In genomic region chr4:126955292-126956191, GRCh38 we compare ENCODE assay signal across 1 cellular context.
TF ChIP-seq lines count a peak whose summit lies in the region.

No MANE protein-coding gene starts in this region.

TF ChIP-seq in K562, 482 proteins besides CTCF, POLR2A, EP300 and RAD21 (continued from another document and continues in another):
- TF ChIP-seq, protein P1, sequence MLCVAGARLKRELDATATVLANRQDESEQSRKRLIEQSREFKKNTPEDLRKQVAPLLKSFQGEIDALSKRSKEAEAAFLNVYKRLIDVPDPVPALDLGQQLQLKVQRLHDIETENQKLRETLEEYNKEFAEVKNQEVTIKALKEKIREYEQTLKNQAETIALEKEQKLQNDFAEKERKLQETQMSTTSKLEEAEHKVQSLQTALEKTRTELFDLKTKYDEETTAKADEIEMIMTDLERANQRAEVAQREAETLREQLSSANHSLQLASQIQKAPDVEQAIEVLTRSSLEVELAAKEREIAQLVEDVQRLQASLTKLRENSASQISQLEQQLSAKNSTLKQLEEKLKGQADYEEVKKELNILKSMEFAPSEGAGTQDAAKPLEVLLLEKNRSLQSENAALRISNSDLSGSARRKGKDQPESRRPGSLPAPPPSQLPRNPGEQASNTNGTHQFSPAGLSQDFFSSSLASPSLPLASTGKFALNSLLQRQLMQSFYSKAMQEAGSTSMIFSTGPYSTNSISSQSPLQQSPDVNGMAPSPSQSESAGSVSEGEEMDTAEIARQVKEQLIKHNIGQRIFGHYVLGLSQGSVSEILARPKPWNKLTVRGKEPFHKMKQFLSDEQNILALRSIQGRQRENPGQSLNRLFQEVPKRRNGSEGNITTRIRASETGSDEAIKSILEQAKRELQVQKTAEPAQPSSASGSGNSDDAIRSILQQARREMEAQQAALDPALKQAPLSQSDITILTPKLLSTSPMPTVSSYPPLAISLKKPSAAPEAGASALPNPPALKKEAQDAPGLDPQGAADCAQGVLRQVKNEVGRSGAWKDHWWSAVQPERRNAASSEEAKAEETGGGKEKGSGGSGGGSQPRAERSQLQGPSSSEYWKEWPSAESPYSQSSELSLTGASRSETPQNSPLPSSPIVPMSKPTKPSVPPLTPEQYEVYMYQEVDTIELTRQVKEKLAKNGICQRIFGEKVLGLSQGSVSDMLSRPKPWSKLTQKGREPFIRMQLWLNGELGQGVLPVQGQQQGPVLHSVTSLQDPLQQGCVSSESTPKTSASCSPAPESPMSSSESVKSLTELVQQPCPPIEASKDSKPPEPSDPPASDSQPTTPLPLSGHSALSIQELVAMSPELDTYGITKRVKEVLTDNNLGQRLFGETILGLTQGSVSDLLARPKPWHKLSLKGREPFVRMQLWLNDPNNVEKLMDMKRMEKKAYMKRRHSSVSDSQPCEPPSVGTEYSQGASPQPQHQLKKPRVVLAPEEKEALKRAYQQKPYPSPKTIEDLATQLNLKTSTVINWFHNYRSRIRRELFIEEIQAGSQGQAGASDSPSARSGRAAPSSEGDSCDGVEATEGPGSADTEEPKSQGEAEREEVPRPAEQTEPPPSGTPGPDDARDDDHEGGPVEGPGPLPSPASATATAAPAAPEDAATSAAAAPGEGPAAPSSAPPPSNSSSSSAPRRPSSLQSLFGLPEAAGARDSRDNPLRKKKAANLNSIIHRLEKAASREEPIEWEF (CRISPR knock-in tag; IDR thresholded peaks at IDR 0.05): no peak
- TF ChIP-seq NR0B1 (IDR thresholded peaks at IDR 0.05; ENCODE audit: partially characterized antibody): no peak
- TF ChIP-seq, protein P2, sequence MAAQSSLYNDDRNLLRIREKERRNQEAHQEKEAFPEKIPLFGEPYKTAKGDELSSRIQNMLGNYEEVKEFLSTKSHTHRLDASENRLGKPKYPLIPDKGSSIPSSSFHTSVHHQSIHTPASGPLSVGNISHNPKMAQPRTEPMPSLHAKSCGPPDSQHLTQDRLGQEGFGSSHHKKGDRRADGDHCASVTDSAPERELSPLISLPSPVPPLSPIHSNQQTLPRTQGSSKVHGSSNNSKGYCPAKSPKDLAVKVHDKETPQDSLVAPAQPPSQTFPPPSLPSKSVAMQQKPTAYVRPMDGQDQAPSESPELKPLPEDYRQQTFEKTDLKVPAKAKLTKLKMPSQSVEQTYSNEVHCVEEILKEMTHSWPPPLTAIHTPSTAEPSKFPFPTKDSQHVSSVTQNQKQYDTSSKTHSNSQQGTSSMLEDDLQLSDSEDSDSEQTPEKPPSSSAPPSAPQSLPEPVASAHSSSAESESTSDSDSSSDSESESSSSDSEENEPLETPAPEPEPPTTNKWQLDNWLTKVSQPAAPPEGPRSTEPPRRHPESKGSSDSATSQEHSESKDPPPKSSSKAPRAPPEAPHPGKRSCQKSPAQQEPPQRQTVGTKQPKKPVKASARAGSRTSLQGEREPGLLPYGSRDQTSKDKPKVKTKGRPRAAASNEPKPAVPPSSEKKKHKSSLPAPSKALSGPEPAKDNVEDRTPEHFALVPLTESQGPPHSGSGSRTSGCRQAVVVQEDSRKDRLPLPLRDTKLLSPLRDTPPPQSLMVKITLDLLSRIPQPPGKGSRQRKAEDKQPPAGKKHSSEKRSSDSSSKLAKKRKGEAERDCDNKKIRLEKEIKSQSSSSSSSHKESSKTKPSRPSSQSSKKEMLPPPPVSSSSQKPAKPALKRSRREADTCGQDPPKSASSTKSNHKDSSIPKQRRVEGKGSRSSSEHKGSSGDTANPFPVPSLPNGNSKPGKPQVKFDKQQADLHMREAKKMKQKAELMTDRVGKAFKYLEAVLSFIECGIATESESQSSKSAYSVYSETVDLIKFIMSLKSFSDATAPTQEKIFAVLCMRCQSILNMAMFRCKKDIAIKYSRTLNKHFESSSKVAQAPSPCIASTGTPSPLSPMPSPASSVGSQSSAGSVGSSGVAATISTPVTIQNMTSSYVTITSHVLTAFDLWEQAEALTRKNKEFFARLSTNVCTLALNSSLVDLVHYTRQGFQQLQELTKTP (IDR thresholded peaks at IDR 0.05; ENCODE audit: low read depth in 1 of 2, partially characterized antibody in 2 of 2): peak in 1 of 2 experiments; percentile 49
- TF ChIP-seq ZNF384 (IDR thresholded peaks at IDR 0.05; ENCODE audit: low read depth, low read length): no peak
- TF ChIP-seq NFE2 (IDR thresholded peaks at IDR 0.05; ENCODE audit: low read depth): peak; percentile 55; the same call in 1 of the 2 replicates
- TF ChIP-seq E2F1 (CRISPR knock-in tag; IDR thresholded peaks at IDR 0.05): no peak
- no peak for TF ChIP-seq SMARCA5 (IDR thresholded peaks at IDR 0.05)
- TF ChIP-seq, protein P3, sequence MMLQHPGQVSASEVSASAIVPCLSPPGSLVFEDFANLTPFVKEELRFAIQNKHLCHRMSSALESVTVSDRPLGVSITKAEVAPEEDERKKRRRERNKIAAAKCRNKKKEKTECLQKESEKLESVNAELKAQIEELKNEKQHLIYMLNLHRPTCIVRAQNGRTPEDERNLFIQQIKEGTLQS (IDR thresholded peaks at IDR 0.05): no peak
- TF ChIP-seq, protein P3 (CRISPR knock-in tag; conservative IDR thresholded peaks at IDR 0.05): peak; percentile 62; the same call in 1 of the 2 replicates
- TF ChIP-seq CBX3 (IDR thresholded peaks at IDR 0.05; ENCODE audit: borderline replicate concordance in 1 of 2, low read length in 2 of 2): no peak; a peak in 1 of 3 replicates
- TF ChIP-seq TRIM25 (IDR thresholded peaks at IDR 0.05; ENCODE audit: borderline replicate concordance): no peak
- TF ChIP-seq ZBTB33 (CRISPR knock-in tag; IDR thresholded peaks at IDR 0.05): no peak
- TF ChIP-seq MEF2D (tag; conservative IDR thresholded peaks at IDR 0.05; ENCODE audit: low read depth): no peak
- TF ChIP-seq, protein P4, sequence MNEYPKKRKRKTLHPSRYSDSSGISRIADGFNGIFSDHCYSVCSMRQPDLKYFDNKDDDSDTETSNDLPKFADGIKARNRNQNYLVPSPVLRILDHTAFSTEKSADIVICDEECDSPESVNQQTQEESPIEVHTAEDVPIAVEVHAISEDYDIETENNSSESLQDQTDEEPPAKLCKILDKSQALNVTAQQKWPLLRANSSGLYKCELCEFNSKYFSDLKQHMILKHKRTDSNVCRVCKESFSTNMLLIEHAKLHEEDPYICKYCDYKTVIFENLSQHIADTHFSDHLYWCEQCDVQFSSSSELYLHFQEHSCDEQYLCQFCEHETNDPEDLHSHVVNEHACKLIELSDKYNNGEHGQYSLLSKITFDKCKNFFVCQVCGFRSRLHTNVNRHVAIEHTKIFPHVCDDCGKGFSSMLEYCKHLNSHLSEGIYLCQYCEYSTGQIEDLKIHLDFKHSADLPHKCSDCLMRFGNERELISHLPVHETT (CRISPR knock-in tag; conservative IDR thresholded peaks at IDR 0.05 in 1 of 2, IDR thresholded peaks at IDR 0.05 in 1 of 2): 0 out of 4 replicates have a peak, but pooled peaks of 1 of the 2 experiments have one; percentile 50
- peak; percentile 99 for TF ChIP-seq SUPT5H (IDR thresholded peaks at IDR 0.05)
- TF ChIP-seq SIX5 (IDR thresholded peaks at IDR 0.05; ENCODE audit: borderline replicate concordance in 1 of 2, insufficient read depth in 1 of 2, low read depth in 1 of 2, low read length in 2 of 2): no peak
- TF ChIP-seq ZNF133 (CRISPR knock-in tag; IDR thresholded peaks at IDR 0.05): no peak
- TF ChIP-seq, protein P5, sequence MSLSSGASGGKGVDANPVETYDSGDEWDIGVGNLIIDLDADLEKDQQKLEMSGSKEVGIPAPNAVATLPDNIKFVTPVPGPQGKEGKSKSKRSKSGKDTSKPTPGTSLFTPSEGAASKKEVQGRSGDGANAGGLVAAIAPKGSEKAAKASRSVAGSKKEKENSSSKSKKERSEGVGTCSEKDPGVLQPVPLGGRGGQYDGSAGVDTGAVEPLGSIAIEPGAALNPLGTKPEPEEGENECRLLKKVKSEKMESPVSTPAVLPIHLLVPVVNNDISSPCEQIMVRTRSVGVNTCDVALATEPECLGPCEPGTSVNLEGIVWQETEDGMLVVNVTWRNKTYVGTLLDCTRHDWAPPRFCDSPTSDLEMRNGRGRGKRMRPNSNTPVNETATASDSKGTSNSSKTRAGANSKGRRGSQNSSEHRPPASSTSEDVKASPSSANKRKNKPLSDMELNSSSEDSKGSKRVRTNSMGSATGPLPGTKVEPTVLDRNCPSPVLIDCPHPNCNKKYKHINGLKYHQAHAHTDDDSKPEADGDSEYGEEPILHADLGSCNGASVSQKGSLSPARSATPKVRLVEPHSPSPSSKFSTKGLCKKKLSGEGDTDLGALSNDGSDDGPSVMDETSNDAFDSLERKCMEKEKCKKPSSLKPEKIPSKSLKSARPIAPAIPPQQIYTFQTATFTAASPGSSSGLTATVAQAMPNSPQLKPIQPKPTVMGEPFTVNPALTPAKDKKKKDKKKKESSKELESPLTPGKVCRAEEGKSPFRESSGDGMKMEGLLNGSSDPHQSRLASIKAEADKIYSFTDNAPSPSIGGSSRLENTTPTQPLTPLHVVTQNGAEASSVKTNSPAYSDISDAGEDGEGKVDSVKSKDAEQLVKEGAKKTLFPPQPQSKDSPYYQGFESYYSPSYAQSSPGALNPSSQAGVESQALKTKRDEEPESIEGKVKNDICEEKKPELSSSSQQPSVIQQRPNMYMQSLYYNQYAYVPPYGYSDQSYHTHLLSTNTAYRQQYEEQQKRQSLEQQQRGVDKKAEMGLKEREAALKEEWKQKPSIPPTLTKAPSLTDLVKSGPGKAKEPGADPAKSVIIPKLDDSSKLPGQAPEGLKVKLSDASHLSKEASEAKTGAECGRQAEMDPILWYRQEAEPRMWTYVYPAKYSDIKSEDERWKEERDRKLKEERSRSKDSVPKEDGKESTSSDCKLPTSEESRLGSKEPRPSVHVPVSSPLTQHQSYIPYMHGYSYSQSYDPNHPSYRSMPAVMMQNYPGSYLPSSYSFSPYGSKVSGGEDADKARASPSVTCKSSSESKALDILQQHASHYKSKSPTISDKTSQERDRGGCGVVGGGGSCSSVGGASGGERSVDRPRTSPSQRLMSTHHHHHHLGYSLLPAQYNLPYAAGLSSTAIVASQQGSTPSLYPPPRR (CRISPR knock-in tag; IDR thresholded peaks at IDR 0.05; ENCODE audit: borderline replicate concordance): no peak
- no peak for TF ChIP-seq USF1 (CRISPR knock-in tag; IDR thresholded peaks at IDR 0.05)
- 0 out of 2 replicates have a peak, but pooled peaks have one; percentile 71 for TF ChIP-seq ZNF76 (CRISPR knock-in tag; IDR thresholded peaks at IDR 0.05; ENCODE audit: borderline replicate concordance)
- no peak for TF ChIP-seq ZNF57 (CRISPR knock-in tag; IDR thresholded peaks at IDR 0.05)
- no peak for TF ChIP-seq ZBTB7A (IDR thresholded peaks at IDR 0.05; ENCODE audit: borderline replicate concordance, control insufficient read depth, low read depth, low read length)
- TF ChIP-seq MIER1 (IDR thresholded peaks at IDR 0.05; ENCODE audit: low read depth): no peak
- no peak for TF ChIP-seq SMARCC2 (IDR thresholded peaks at IDR 0.05; ENCODE audit: low read depth)
